In genomic region chr11:71357414-71357813, GRCh38 we compare ENCODE assay signal across 7 cellular contexts.
"Had no signal": no experiment of that assay in that cellular context is flagged by ENCODE, and none has a peak within 500 bp of the region (broad histone marks: within the 10 kb centered on the region; RNA-seq: fewer than 3 reads in every experiment).

No MANE protein-coding gene starts in this region.

- H3K4me3 ChIP-seq: K562 had no signal

- H3K27ac ChIP-seq: HL-60, KMS-11 had no signal

- ATAC-seq: HepG2, K562 had no signal

- H3K9ac ChIP-seq: KMS-11 had no signal

- H3K4me2 ChIP-seq: KMS-11 had no signal

- DNase-seq: IMR-90, KBM-7, KG1 had no signal
